ENCODE assay signal across 8 cellular contexts in genomic region chr1:149200567-149200966, GRCh38.
A peak's percentile ranks its signal among the peaks of the same experiment; 100 is the strongest.
DNase-seq lines count a peak whose midpoint lies in the region; ATAC-seq and TF ChIP-seq lines count a peak whose summit lies in the region.
"Not testable (repeated sequence)": the region's sequence is repeated elsewhere in the genome, so short reads cannot be mapped to it uniquely, and the experiment has no call there.

No MANE protein-coding gene starts in this region.

- H3K9me3 Mint-ChIP-seq in MCF 10A (ENCODE audit: unreplicated experiment) = not testable (repeated sequence)

- POLR2A ChIA-PET in MCF 10A (lab: Yijun Ruan, JAX) = not testable (repeated sequence)

- DNase-seq in AG09309 (ENCODE audit: low read depth) (peak; percentile 38), HS-5 (ENCODE audit: low read depth) (peak; percentile 56), RPMI8226 (peak; percentile 8), MCF 10A (ENCODE audit: unreplicated experiment) (peak; percentile 9), glomerular endothelial cell (ENCODE audit: extremely low read depth, low read depth, low spot score) (peak; percentile 20), retinal pigment epithelial cell (ENCODE audit: low read depth) (peak; percentile 11)

- intact Hi-C loops in MCF 10A (cut with micrococcal nuclease) = not testable (repeated sequence)

- H3K27me3 Mint-ChIP-seq in MCF 10A (ENCODE audit: insufficient read depth, unreplicated experiment) = not testable (repeated sequence)

- H3K4me3 Mint-ChIP-seq in MCF 10A (ENCODE audit: unreplicated experiment) = not testable (repeated sequence)

- H3K4me1 Mint-ChIP-seq in MCF 10A (ENCODE audit: insufficient read depth, unreplicated experiment) = peaks cover 17% of the 10 kb centered on the region

- ATAC-seq in GM18502 (IDR thresholded peaks at IDR 0.05; ENCODE audit: poor library complexity, unreplicated experiment) (peak; percentile 71), GM21737 (IDR thresholded peaks at IDR 0.05; ENCODE audit: unreplicated experiment) (peak; percentile 59)

- not testable (repeated sequence) for H3K4me3 ChIP-seq in AG09309 (ENCODE audit: control insufficient read depth, low read depth, low read length); retinal pigment epithelial cell (ENCODE audit: low read length)

- CTCF ChIA-PET in MCF 10A (lab: Yijun Ruan, JAX) = not testable (repeated sequence)

- H3K27ac Mint-ChIP-seq in MCF 10A (ENCODE audit: low read depth, unreplicated experiment) = not testable (repeated sequence)

- not testable (repeated sequence) for BruUV-seq in MCF 10A (replicated peaks; lab: Mats Ljungman, UMichigan)

- not testable (repeated sequence) for H3K36me3 Mint-ChIP-seq in MCF 10A (ENCODE audit: insufficient read depth, unreplicated experiment)

- TF ChIP-seq CTCF in AG09309 (IDR thresholded peaks at IDR 0.05; ENCODE audit: control insufficient read depth, insufficient read depth, low read depth, low read length, missing control alignments); MCF 10A (IDR thresholded peaks at IDR 0.05; ENCODE audit: unreplicated experiment); retinal pigment epithelial cell (conservative IDR thresholded peaks at IDR 0.05; ENCODE audit: low read depth, low read length): not testable (repeated sequence)
